In genomic region chr4:31657859-31658258, GRCh38 we compare ENCODE assay signal across 27 cellular contexts.
A peak's percentile ranks its signal among the peaks of the same experiment; 100 is the strongest.
DNase-seq lines count a peak whose midpoint lies in the region; ATAC-seq and TF ChIP-seq lines count a peak whose summit lies in the region.
"Had no signal": no experiment of that assay in that cellular context is flagged by ENCODE, and none has a peak within 500 bp of the region (broad histone marks: within the 10 kb centered on the region; RNA-seq: fewer than 3 reads in every experiment).

No MANE protein-coding gene starts in this region.

- H3K79me2 ChIP-seq in SU-DHL-6 (ENCODE audit: insufficient read depth, low read length), result no peaks in the 10 kb centered on the region

- H3K9me2 ChIP-seq in SU-DHL-6 (replicated peaks; ENCODE audit: insufficient read depth, low read length), result no peaks in the 10 kb centered on the region

- H3F3A ChIP-seq in SU-DHL-6 (ENCODE audit: insufficient read depth), result no peaks in the 10 kb centered on the region

- no peaks in the 10 kb centered on the region for H3K9me3 Mint-ChIP-seq in MCF 10A (ENCODE audit: unreplicated experiment)

- CTCF ChIA-PET in MCF 10A (lab: Yijun Ruan, JAX), result no interaction called here

- no peak for TF ChIP-seq EP300 in upper lobe of left lung (IDR thresholded peaks at IDR 0.05)

- intact Hi-C loops in MCF 10A (cut with micrococcal nuclease), result no loop called here
- intact Hi-C loops in breast epithelium (cut with DNase I; ENCODE audit: low total_unique reads), result no loop called here

- H3K36me3 ChIP-seq in breast epithelium, result no peaks in the 10 kb centered on the region
- peaks cover 4% of the 10 kb centered on the region; the same call in 1 of the 2 replicates for H3K36me3 ChIP-seq in SU-DHL-6 (ENCODE audit: low read length)
- no peaks in the 10 kb centered on the region for H3K36me3 ChIP-seq in upper lobe of left lung
- H3K36me3 ChIP-seq: colonic mucosa, esophagus muscularis mucosa, MG63, tibial nerve had no signal

- no peak overlapping the region for H3K9ac ChIP-seq in SU-DHL-6 (ENCODE audit: low read length)

- no peak overlapping the region for H3K27ac ChIP-seq in breast epithelium
- no peak overlapping the region for H3K27ac ChIP-seq in SU-DHL-6 (ENCODE audit: low read depth, low read length)
- peak overlapping the region; percentile 91 for H3K27ac ChIP-seq in epithelial cell of prostate
- no peak overlapping the region for H3K27ac ChIP-seq in upper lobe of left lung
- H3K27ac ChIP-seq: colonic mucosa, esophagus muscularis mucosa, tibial nerve, VCaP had no signal

- H3K4me3 Mint-ChIP-seq in MCF 10A (ENCODE audit: unreplicated experiment), result no peak overlapping the region
- H3K4me3 Mint-ChIP-seq: activated T-cell treated with anti-CD3 and anti-CD28 coated beads, Interleukin-2, amount 50 U/mL, for 24 hours; B cell; CD8-positive, alpha-beta memory T cell; naive thymus-derived CD8-positive, alpha-beta T cell had no signal

- 91 to 93% methylated on average over 3 of the region's 3 CpGs for WGBS in upper lobe of left lung, 2 donors

- peak overlapping the region; percentile 76 for H2AFZ ChIP-seq in SU-DHL-6 (ENCODE audit: low read depth, low read length, severe bottlenecking)

- ATAC-seq in upper lobe of left lung (ENCODE audit: low FRiP score in 2 of 2) (no peak), HG03095 (IDR thresholded peaks at IDR 0.05; ENCODE audit: unreplicated experiment) (no peak)
- ATAC-seq: K562; naive thymus-derived CD8-positive, alpha-beta T cell; SK-N-SH treated with all-trans-retinoic acid at 6 μM for 48 hours had no signal

- POLR2A ChIA-PET in MCF 10A (lab: Yijun Ruan, JAX), result interaction anchor here (0.6 to 0.8 kb wide), 2 partner anchors 149 to 1421 kb away, joined by 3 read pairs; no protein-coding TSS in a partner anchor

- H3K4me3 ChIP-seq in breast epithelium (no peak overlapping the region), SU-DHL-6 (ENCODE audit: insufficient read depth, low read length, poor library complexity, severe bottlenecking) (no peak overlapping the region), skeletal muscle cell (ENCODE audit: low read depth, low read length) (no peak overlapping the region), upper lobe of left lung (no peak overlapping the region)
- H3K4me3 ChIP-seq: colonic mucosa, esophagus muscularis mucosa, K562, MG63, smooth muscle cell, tibial nerve had no signal

- H3K4me1 Mint-ChIP-seq in MCF 10A (ENCODE audit: insufficient read depth, unreplicated experiment), result no peaks in the 10 kb centered on the region
- H3K4me1 Mint-ChIP-seq: B cell; CD8-positive, alpha-beta memory T cell; naive thymus-derived CD8-positive, alpha-beta T cell had no signal

- no peak overlapping the region for H3K4me2 ChIP-seq in SU-DHL-6 (ENCODE audit: low read depth, low read length, poor library complexity, severe bottlenecking)
- H3K4me2 ChIP-seq: smooth muscle cell had no signal

- H3K36me3 Mint-ChIP-seq in MCF 10A (ENCODE audit: insufficient read depth, unreplicated experiment), result no peaks in the 10 kb centered on the region
- H3K36me3 Mint-ChIP-seq: CD8-positive, alpha-beta memory T cell; naive thymus-derived CD8-positive, alpha-beta T cell had no signal

- TF ChIP-seq POLR2A in breast epithelium (IDR thresholded peaks at IDR 0.05) (no peak), upper lobe of left lung (IDR thresholded peaks at IDR 0.05) (no peak)

- no peaks in the 10 kb centered on the region for H3K27me3 Mint-ChIP-seq in MCF 10A (ENCODE audit: insufficient read depth, unreplicated experiment)
- H3K27me3 Mint-ChIP-seq: activated T-cell treated with anti-CD3 and anti-CD28 coated beads, Interleukin-2, amount 50 U/mL, for 24 hours; B cell; CD8-positive, alpha-beta memory T cell; naive thymus-derived CD8-positive, alpha-beta T cell had no signal

- BruUV-seq in MCF 10A (replicated peaks; lab: Mats Ljungman, UMichigan), result no TSS peak

- H3K27me3 ChIP-seq in breast epithelium (no peaks in the 10 kb centered on the region), SU-DHL-6 (ENCODE audit: low read length) (no peaks in the 10 kb centered on the region), upper lobe of left lung (no peaks in the 10 kb centered on the region)
- H3K27me3 ChIP-seq: colonic mucosa, esophagus muscularis mucosa, MG63, tibial nerve had no signal

- TF ChIP-seq CTCF in MCF 10A (IDR thresholded peaks at IDR 0.05; ENCODE audit: unreplicated experiment) (no peak), breast epithelium (IDR thresholded peaks at IDR 0.05) (no peak), SU-DHL-6 (IDR thresholded peaks at IDR 0.05; ENCODE audit: insufficient read depth, low read length, poor library complexity, severe bottlenecking) (no peak), upper lobe of left lung (IDR thresholded peaks at IDR 0.05) (no peak)

- no peaks in the 10 kb centered on the region for H4K20me1 ChIP-seq in SU-DHL-6 (ENCODE audit: low read depth, low read length)

- H3K4me1 ChIP-seq in breast epithelium (no peaks in the 10 kb centered on the region), upper lobe of left lung (no peaks in the 10 kb centered on the region)
- H3K4me1 ChIP-seq: colonic mucosa, esophagus muscularis mucosa, tibial nerve had no signal

- H3K9me3 ChIP-seq in breast epithelium (no peaks in the 10 kb centered on the region), SU-DHL-6 (ENCODE audit: insufficient read depth, low read length) (0 out of 2 replicates have a peak, but pooled peaks cover 2% of the 10 kb centered on the region), upper lobe of left lung (no peaks in the 10 kb centered on the region)
- H3K9me3 ChIP-seq: colonic mucosa, esophagus muscularis mucosa, MG63, tibial nerve had no signal

- DNase-seq in MCF 10A (ENCODE audit: unreplicated experiment) (peak; percentile 55), breast epithelium (ENCODE audit: low spot score in 2 of 2) (no peak), epithelial cell of prostate (ENCODE audit: low read depth, low spot score) (peak; percentile 46), skeletal muscle cell (ENCODE audit: low read depth) (peak; percentile 39), upper lobe of left lung (no peak), AML-193 (lab: John Stamatoyannopoulos, UW) (no peak)
- DNase-seq: activated CD4-positive, alpha-beta T cell treated with anti-CD3 and anti-CD28 coated beads for 48 hours; activated gamma-delta T cell; activated T-cell treated with anti-CD3 and anti-CD28 coated beads, Interleukin-2, amount 50 U/mL, for 24 hours; CD8-positive, alpha-beta memory T cell; colonic mucosa; effector memory CD4-positive, alpha-beta T cell; H7; MG63; naive thymus-derived CD8-positive, alpha-beta T cell; NCI-H1417 treated with DMSO at 0.1 percent for 48 hours; NCI-H2081; NCI-H345 had no signal

- peak overlapping the region; percentile 55 for H3K27ac Mint-ChIP-seq in MCF 10A (ENCODE audit: low read depth, unreplicated experiment)
- H3K27ac Mint-ChIP-seq: activated T-cell treated with anti-CD3 and anti-CD28 coated beads, Interleukin-2, amount 50 U/mL, for 24 hours; B cell; CD8-positive, alpha-beta memory T cell; naive thymus-derived CD8-positive, alpha-beta T cell had no signal

Comparison
In these comparisons a context has a peak if more than half of its experiments do, and no peak if none do; other contexts are left out.
1. DNase-seq: peak in MCF 10A (single experiment), epithelial cell of prostate (single experiment) and skeletal muscle cell (single experiment); none in breast epithelium (0 of 2), upper lobe of left lung (0 of 2) and AML-193 (0 of 2).